1 cellular context compared by ENCODE assay signal in the genomic region with DNA sequence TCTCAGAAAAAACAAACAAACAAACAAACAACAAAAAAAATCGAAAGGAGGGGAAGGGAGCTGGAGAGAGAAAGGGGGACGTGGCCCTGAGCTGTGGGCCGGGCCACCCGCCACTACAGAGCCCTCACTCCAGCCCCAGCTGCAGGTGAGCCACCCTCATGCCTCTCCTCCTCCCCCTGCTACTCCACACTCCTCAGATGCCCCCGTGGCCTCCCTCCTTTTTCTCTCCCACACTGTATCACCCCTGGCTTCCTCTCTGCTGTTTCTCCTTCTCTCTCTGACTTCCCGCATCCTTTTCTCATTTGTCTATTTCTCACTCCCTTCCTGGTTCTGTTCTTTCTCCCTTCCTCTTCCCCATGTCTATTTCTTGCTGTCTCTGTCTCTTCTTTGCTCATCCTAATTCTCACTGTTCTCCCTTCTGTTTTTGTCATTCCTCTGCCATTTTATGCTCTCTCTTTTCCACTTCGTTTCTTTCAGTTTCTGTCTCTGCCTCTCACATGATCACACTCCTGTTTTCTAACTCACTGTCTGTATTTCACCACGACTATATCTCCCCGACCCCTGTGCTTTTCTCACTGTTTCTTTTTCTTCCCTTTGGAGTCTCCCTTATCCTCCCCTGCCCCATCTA.
TF ChIP-seq lines count a peak whose summit lies in the region.

No MANE protein-coding gene starts in this region.

TF ChIP-seq in HepG2, 621 proteins besides CTCF, POLR2A, EP300 and RAD21:
- TF ChIP-seq RAD51 (IDR thresholded peaks at IDR 0.05; ENCODE audit: borderline replicate concordance) (0 out of 2 replicates have a peak, but pooled peaks have one; percentile 7), ATF7 (IDR thresholded peaks at IDR 0.05) (0 out of 2 replicates have a peak, but pooled peaks have one; percentile 8), ATF7 (CRISPR knock-in tag; IDR thresholded peaks at IDR 0.05) (no peak), ZHX1 (CRISPR knock-in tag; IDR thresholded peaks at IDR 0.05; ENCODE audit: low read depth) (no peak), ZNF672 (CRISPR knock-in tag; IDR thresholded peaks at IDR 0.05) (no peak), MEIS2 (CRISPR knock-in tag; IDR thresholded peaks at IDR 0.05) (no peak), IKZF1 (IDR thresholded peaks at IDR 0.05) (0 out of 2 replicates have a peak, but pooled peaks have one; percentile 48)
